Comparison of ENCODE assay signal across 8 cellular contexts in the genomic region with DNA sequence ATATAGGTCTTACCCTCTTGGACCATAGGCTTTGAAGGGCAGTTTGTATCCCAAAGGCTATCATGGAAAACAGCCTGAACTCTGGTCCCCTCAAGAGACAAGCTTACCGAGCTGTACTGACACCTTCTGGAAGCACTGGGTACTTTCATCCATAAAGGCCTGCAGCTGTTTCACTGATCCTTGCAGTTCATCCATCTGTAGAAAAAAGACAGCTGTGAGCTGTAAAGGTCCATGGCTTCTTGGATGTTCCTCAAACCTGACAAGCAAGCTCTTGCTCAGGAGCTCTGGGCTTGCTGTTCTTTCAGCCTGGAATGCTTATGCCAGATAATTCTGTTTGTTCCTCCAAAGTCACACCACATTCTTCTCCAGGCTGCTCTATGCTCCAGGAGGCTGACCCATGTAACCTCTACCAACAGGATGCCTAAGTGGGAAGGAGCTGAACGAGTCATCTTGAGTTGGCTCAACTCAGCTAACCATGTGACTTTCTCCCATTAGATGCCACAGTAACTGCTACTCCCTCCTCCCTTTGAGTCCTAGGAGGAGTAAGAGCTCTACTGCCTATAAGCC. TPM values are rescaled to one million over a fixed set of nuclear protein-coding genes. Genes with fewer than 3 reads are reported as not detected.
DNase-seq lines count a peak whose midpoint lies in the region; ATAC-seq and TF ChIP-seq lines count a peak whose summit lies in the region.

No MANE protein-coding gene starts in this region.

- POLR2A ChIA-PET in activated CD8-positive, alpha-beta T cell treated with anti-CD3 and anti-CD28 coated beads, Interleukin-2, amount 10 ng/mL, durations not matched to agents 7 days and 5 days (lab: Charles Lee), result interaction anchor here (0.6 to 1.0 kb wide), 3 partner anchors 21 to 109 kb away, joined by 3 to 4 read pairs (median 3); a partner anchor contains a TSS
- POLR2A ChIA-PET in naive thymus-derived CD4-positive, alpha-beta T cell (lab: Charles Lee), result interaction anchor here (0.6 to 1.7 kb wide), 3 partner anchors 14 to 653 kb away, joined by 3 read pairs; no protein-coding TSS in a partner anchor

- peak; percentile 78 for TF ChIP-seq CTCF in CD14-positive monocyte (IDR thresholded peaks at IDR 0.05)
- peak; percentile 60 to 81 (median 76) for TF ChIP-seq CTCF in esophagus squamous epithelium (IDR thresholded peaks at IDR 0.05)

- no peaks in the 10 kb centered on the region for H3K27me3 Mint-ChIP-seq in CD14-positive monocyte (ENCODE audit: low read depth in 3 of 3)
- no peaks in the 10 kb centered on the region for H3K27me3 Mint-ChIP-seq in activated CD8-positive, alpha-beta T cell treated with anti-CD3 and anti-CD28 coated beads, Interleukin-2, amount 10 ng/mL, durations not matched to agents 7 days and 5 days (ENCODE audit: low read depth)
- no peaks in the 10 kb centered on the region for H3K27me3 Mint-ChIP-seq in naive thymus-derived CD4-positive, alpha-beta T cell

- ATAC-seq in activated CD8-positive, alpha-beta T cell treated with anti-CD3 and anti-CD28 coated beads, Interleukin-2, amount 10 ng/mL, durations not matched to agents 7 days and 5 days, result peak; percentile 75
- ATAC-seq in naive thymus-derived CD4-positive, alpha-beta T cell, result peak; percentile 88
- ATAC-seq in GM21786 (IDR thresholded peaks at IDR 0.05; ENCODE audit: unreplicated experiment), result no peak

- peaks cover 64% of the 10 kb centered on the region for H3K36me3 ChIP-seq in HAP-1 (replicated peaks)
- H3K36me3 ChIP-seq in esophagus squamous epithelium, result peaks cover 0 to 72% (median 0%) of the 10 kb centered on the region in 3 donors
- peaks cover 0 to 40% (median 4%) of the 10 kb centered on the region in 3 experiments for H3K36me3 ChIP-seq in naive thymus-derived CD4-positive, alpha-beta T cell (ENCODE audit: control insufficient read depth in 2 of 3, insufficient read depth in 3 of 3, low read length in 3 of 3)

- H3K27ac Mint-ChIP-seq in CD14-positive monocyte, result peak overlapping the region in 3 of 7 donors; percentile 30 to 56 (median 53)
- no peak overlapping the region for H3K27ac Mint-ChIP-seq in activated CD8-positive, alpha-beta T cell treated with anti-CD3 and anti-CD28 coated beads, Interleukin-2, amount 10 ng/mL, durations not matched to agents 7 days and 5 days
- H3K27ac Mint-ChIP-seq in naive thymus-derived CD4-positive, alpha-beta T cell, result peak overlapping the region in 1 of 9 donors; percentile 51

- no peak overlapping the region for H3K4me3 Mint-ChIP-seq in CD14-positive monocyte
- H3K4me3 Mint-ChIP-seq in activated CD8-positive, alpha-beta T cell treated with anti-CD3 and anti-CD28 coated beads, Interleukin-2, amount 10 ng/mL, durations not matched to agents 7 days and 5 days, result no peak overlapping the region
- no peak overlapping the region for H3K4me3 Mint-ChIP-seq in naive thymus-derived CD4-positive, alpha-beta T cell

- CTCF ChIA-PET in activated CD8-positive, alpha-beta T cell treated with anti-CD3 and anti-CD28 coated beads, Interleukin-2, amount 10 ng/mL, durations not matched to agents 7 days and 5 days (lab: Charles Lee), result interaction anchor here (0.7 to 4.5 kb wide), 42 partner anchors 9 to 552 kb away, joined by 3 to 30 read pairs (median 4); a partner anchor contains a TSS
- CTCF ChIA-PET in naive thymus-derived CD4-positive, alpha-beta T cell (lab: Charles Lee), result interaction anchor here (0.5 to 2.5 kb wide), 15 partner anchors 9 to 553 kb away, joined by 3 to 17 read pairs (median 4); a partner anchor contains a TSS

- in situ Hi-C loops in HAP-1 (cut with MboI; ENCODE audit: low sequenced_read_pairs), result loop anchor here (10.0 kb wide), 1 partner anchor 140 kb away; no protein-coding TSS in a partner anchor

- intact Hi-C loops in CD14-positive monocyte (cut with micrococcal nuclease), result loop anchor here in 1 of 2 donors (10.0 kb wide), 1 partner anchor 200 kb away; no protein-coding TSS in a partner anchor
- intact Hi-C loops in esophagus squamous epithelium (cut with DNase I), result no loop called here
- intact Hi-C loops in naive thymus-derived CD4-positive, alpha-beta T cell (cut with micrococcal nuclease), result loop anchor here (1.0 kb wide), 8 partner anchors 37 to 552 kb away; no protein-coding TSS in a partner anchor

- H3K4me1 Mint-ChIP-seq in CD14-positive monocyte, result peaks cover 30% of the 10 kb centered on the region
- H3K4me1 Mint-ChIP-seq in activated CD8-positive, alpha-beta T cell treated with anti-CD3 and anti-CD28 coated beads, Interleukin-2, amount 10 ng/mL, durations not matched to agents 7 days and 5 days (ENCODE audit: low read depth), result peaks cover 16% of the 10 kb centered on the region
- H3K4me1 Mint-ChIP-seq in naive thymus-derived CD4-positive, alpha-beta T cell, result peaks cover 0 to 11% (median 0%) of the 10 kb centered on the region in 7 donors

- TF ChIP-seq POLR2A in esophagus squamous epithelium (IDR thresholded peaks at IDR 0.05), result no peak

- 3 to 6% methylated on average over 2 of the region's 2 CpGs for WGBS in esophagus squamous epithelium, 2 donors

- no peaks in the 10 kb centered on the region for H3K27me3 ChIP-seq in HAP-1 (ENCODE audit: low read depth)
- H3K27me3 ChIP-seq in esophagus squamous epithelium, result no peaks in the 10 kb centered on the region
- no peaks in the 10 kb centered on the region for H3K27me3 ChIP-seq in naive thymus-derived CD4-positive, alpha-beta T cell (ENCODE audit: control insufficient read depth in 2 of 2, insufficient read depth in 2 of 2, low read length in 2 of 2)

- H3K9me3 ChIP-seq in HAP-1 (no peaks in the 10 kb centered on the region), esophagus squamous epithelium (no peaks in the 10 kb centered on the region)
- H3K9me3 ChIP-seq in naive thymus-derived CD4-positive, alpha-beta T cell (ENCODE audit: control insufficient read depth in 2 of 3, low read length in 3 of 3), result no peaks in the 10 kb centered on the region

- H3K9me3 Mint-ChIP-seq in CD14-positive monocyte, result peaks cover 0 to 3% (median 0%) of the 10 kb centered on the region in 7 donors
- no peaks in the 10 kb centered on the region for H3K9me3 Mint-ChIP-seq in activated CD8-positive, alpha-beta T cell treated with anti-CD3 and anti-CD28 coated beads, Interleukin-2, amount 10 ng/mL, durations not matched to agents 7 days and 5 days (ENCODE audit: insufficient read depth)
- no peaks in the 10 kb centered on the region for H3K9me3 Mint-ChIP-seq in naive thymus-derived CD4-positive, alpha-beta T cell

- H3K36me3 Mint-ChIP-seq in CD14-positive monocyte, result peaks cover 27 to 45% of the 10 kb centered on the region in 2 donors
- peaks cover 62% of the 10 kb centered on the region for H3K36me3 Mint-ChIP-seq in activated CD8-positive, alpha-beta T cell treated with anti-CD3 and anti-CD28 coated beads, Interleukin-2, amount 10 ng/mL, durations not matched to agents 7 days and 5 days (ENCODE audit: low read depth)
- H3K36me3 Mint-ChIP-seq in naive thymus-derived CD4-positive, alpha-beta T cell, result peaks cover 0 to 32% (median 9%) of the 10 kb centered on the region in 5 donors

- H3K4me1 ChIP-seq in HAP-1 (no peaks in the 10 kb centered on the region), esophagus squamous epithelium (peaks cover 0 to 18% (median 5%) of the 10 kb centered on the region in 3 donors)
- H3K4me1 ChIP-seq in naive thymus-derived CD4-positive, alpha-beta T cell (ENCODE audit: control insufficient read depth in 2 of 2, insufficient read depth in 2 of 2, low read length in 2 of 2), result no peaks in the 10 kb centered on the region

- DNase-seq in CD14-positive monocyte (ENCODE audit: low spot score), result no peak
- DNase-seq in HAP-1 (ENCODE audit: low spot score in 2 of 2), result peak; percentile 50 to 58
- peak; percentile 55 for DNase-seq in NCI-H69 (lab: John Stamatoyannopoulos, UW)
- DNase-seq in activated CD8-positive, alpha-beta T cell treated with anti-CD3 and anti-CD28 coated beads, Interleukin-2, amount 10 ng/mL, durations not matched to agents 7 days and 5 days, result peak; percentile 67
- DNase-seq in esophagus squamous epithelium (lab: John Stamatoyannopoulos, UW), result no peak
- DNase-seq in naive thymus-derived CD4-positive, alpha-beta T cell, result peak in 7 of 9 donors; percentile 12 to 56 (median 45)
- DNase-seq in NK-92 treated with Interleukin-12 subunit alpha and Interleukin-12 subunit beta, amount 100 ng/mL, for 24 hours (lab: John Stamatoyannopoulos, UW), result no peak

- H3K4me3 ChIP-seq in HAP-1 (no peak overlapping the region), esophagus squamous epithelium (no peak overlapping the region)
- H3K4me3 ChIP-seq in naive thymus-derived CD4-positive, alpha-beta T cell (ENCODE audit: low read length), result no peak overlapping the region

- peak overlapping the region in 3 of 4 donors; percentile 41 to 67 (median 43) for H3K27ac ChIP-seq in esophagus squamous epithelium
- H3K27ac ChIP-seq in naive thymus-derived CD4-positive, alpha-beta T cell (ENCODE audit: low read depth, low read length), result no peak overlapping the region

RNA-seq across cellular contexts. Expression of a gene that starts 8.8 kb away (rescaled TPM):
- polyA plus RNA-seq in CD14-positive monocyte, result 10 to 100 TPM; 21.7 to 23.2 TPM
- total RNA-seq in activated CD8-positive, alpha-beta T cell treated with anti-CD3 and anti-CD28 coated beads, Interleukin-2, amount 10 ng/mL, durations not matched to agents 7 days and 5 days, result 10 to 100 TPM; 37.2 to 39.4 TPM
- total RNA-seq in esophagus squamous epithelium, result 10 to 100 TPM; 13.9 to 23.5 (median 18.1) TPM
- 10 to 100 TPM; 20.8 to 30.6 (median 28.9) TPM for total RNA-seq in naive thymus-derived CD4-positive, alpha-beta T cell
- 10 to 100 TPM; 44.1 to 49.4 TPM for polyA plus RNA-seq in naive thymus-derived CD4-positive, alpha-beta T cell

RNA-seq across cellular contexts. Expression of a gene that starts 18.8 kb away (rescaled TPM):
- 1 to 10 TPM; 5.1 to 5.2 TPM for polyA plus RNA-seq in CD14-positive monocyte
- total RNA-seq in activated CD8-positive, alpha-beta T cell treated with anti-CD3 and anti-CD28 coated beads, Interleukin-2, amount 10 ng/mL, durations not matched to agents 7 days and 5 days, result 10 to 100 TPM; 40.2 to 41.8 TPM
- 10 to 100 TPM in 2 of 4 donors, 1 to 10 TPM in 2; 6.9 to 13.0 (median 9.7) TPM for total RNA-seq in esophagus squamous epithelium
- total RNA-seq in naive thymus-derived CD4-positive, alpha-beta T cell, result 10 to 100 TPM in 4 of 5 experiments, 1 to 10 TPM in 1; 9.2 to 27.5 (median 13.4) TPM
- 10 to 100 TPM in 1 of 2 donors, 1 to 10 TPM in 1; 9.0 to 10.5 TPM for polyA plus RNA-seq in naive thymus-derived CD4-positive, alpha-beta T cell

Comparison
In these comparisons a context has a peak if more than half of its experiments do, and no peak if none do; other contexts are left out.
1. DNase-seq: peak in HAP-1 (2 of 2), NCI-H69 (single experiment), activated CD8-positive, alpha-beta T cell treated with anti-CD3 and anti-CD28 coated beads, Interleukin-2, amount 10 ng/mL, durations not matched to agents 7 days and 5 days (single experiment) and naive thymus-derived CD4-positive, alpha-beta T cell (7 of 9); none in CD14-positive monocyte (single experiment), esophagus squamous epithelium (single experiment) and NK-92 treated with Interleukin-12 subunit alpha and Interleukin-12 subunit beta, amount 100 ng/mL, for 24 hours (single experiment).